ENCODE assay signal across 3 cellular contexts in genomic region chr3:190658106-190658505, GRCh38.
"Had no signal": no experiment of that assay in that cellular context is flagged by ENCODE, and none has a peak within 500 bp of the region (broad histone marks: within the 10 kb centered on the region; RNA-seq: fewer than 3 reads in every experiment).

No MANE protein-coding gene starts in this region.

- DNase-seq: GDM1, GF-D8 had no signal

- ATAC-seq: GM12878 had no signal

- H3K4me3 ChIP-seq: GM12878 had no signal
